1 cellular context compared by ENCODE assay signal in genomic region chr19:14361824-14362223, GRCh38.
A peak's percentile ranks its signal among the peaks of the same experiment; 100 is the strongest.
TF ChIP-seq lines count a peak whose summit lies in the region.

No MANE protein-coding gene starts in this region.

TF ChIP-seq in HEK293, 187 proteins besides CTCF, POLR2A, EP300 and RAD21 (continued from another document):
- TF ChIP-seq PRDM10 (tag by site-specific recombination; IDR thresholded peaks at IDR 0.05) (peak; percentile 24; the same call in 1 of the 2 replicates), ZNF571 (tag by site-specific recombination; IDR thresholded peaks at IDR 0.05) (no peak), ZFHX2 (tag by site-specific recombination; conservative IDR thresholded peaks at IDR 0.05) (0 out of 2 replicates have a peak, but pooled peaks have one; percentile 13), ZNF623 (tag by site-specific recombination; IDR thresholded peaks at IDR 0.05) (peak; percentile 42), ZNF654 (tag by site-specific recombination; IDR thresholded peaks at IDR 0.05; ENCODE audit: low read depth) (peak; percentile 62), BCL11B (tag by site-specific recombination; IDR thresholded peaks at IDR 0.05; ENCODE audit: low read depth) (no peak), ZBTB48 (tag by site-specific recombination; IDR thresholded peaks at IDR 0.05) (peak; percentile 75; the same call in 1 of the 2 replicates)
